8 cellular contexts compared by ENCODE assay signal in genomic region chr6:117264487-117265424, GRCh38. TPM values are rescaled to one million over a fixed set of nuclear protein-coding genes. Genes with fewer than 3 reads are reported as not detected.
DNase-seq lines count a peak whose midpoint lies in the region; ATAC-seq and TF ChIP-seq lines count a peak whose summit lies in the region.

No MANE protein-coding gene starts in this region.

- peaks cover 14 to 24% (median 22%) of the 10 kb centered on the region in 3 donors for H3K4me1 Mint-ChIP-seq in T-cell

- H3K4me1 ChIP-seq in gastroesophageal sphincter (peaks cover 0 to 27% (median 17%) of the 10 kb centered on the region in 3 donors), prostate gland (replicated peaks) (no peaks in the 10 kb centered on the region)

- no peak for ATAC-seq in T-cell (replicated peaks in 1 of 4)
- ATAC-seq in gastroesophageal sphincter = peak; percentile 19
- no peak for ATAC-seq in GM19328 (IDR thresholded peaks at IDR 0.05; ENCODE audit: unreplicated experiment)

- H3K36me3 ChIP-seq in GM06990 (ENCODE audit: control insufficient read depth, insufficient read depth, low read length) = no peaks in the 10 kb centered on the region
- no peaks in the 10 kb centered on the region for H3K36me3 ChIP-seq in gastroesophageal sphincter
- H3K36me3 ChIP-seq in prostate gland = no peaks in the 10 kb centered on the region

- H3K4me3 ChIP-seq in GM06990 (replicated peaks; ENCODE audit: low read depth, low read length) (peak overlapping the region; percentile 37), HFF-Myc (replicated peaks; ENCODE audit: low read depth, low read length) (peak overlapping the region; percentile 12; the same call in 1 of the 2 replicates), gastroesophageal sphincter (peak overlapping the region; percentile 15 to 51), prostate gland (peak overlapping the region; percentile 18 to 19)

- 3 to 15% methylated on average over 12 to 41 of the region's 46 CpGs for WGBS in gastroesophageal sphincter (ENCODE audit: low coverage in 1 of 2), 2 donors
- WGBS in prostate gland = 2% methylated on average over 46 of the region's 46 CpGs

- H3K27ac Mint-ChIP-seq in T-cell = no peak overlapping the region

- no peaks in the 10 kb centered on the region for H3K9me3 Mint-ChIP-seq in T-cell

- TF ChIP-seq POLR2A in gastroesophageal sphincter (IDR thresholded peaks at IDR 0.05) (no peak), prostate gland (IDR thresholded peaks at IDR 0.05) (no peak)

- TF ChIP-seq EP300 in gastroesophageal sphincter (IDR thresholded peaks at IDR 0.05) = no peak

- intact Hi-C loops in prostate gland (cut with DNase I) = no loop called here

- H3K27ac ChIP-seq in gastroesophageal sphincter = no peak overlapping the region
- H3K27ac ChIP-seq in prostate gland = no peak overlapping the region

- H3K27me3 ChIP-seq in GM06990 (replicated peaks; ENCODE audit: control insufficient read depth, insufficient read depth, low read length) (peaks cover 9% of the 10 kb centered on the region), gastroesophageal sphincter (peaks cover 91% of the 10 kb centered on the region), prostate gland (replicated peaks; ENCODE audit: insufficient read depth) (peaks cover 52% of the 10 kb centered on the region)

- POLR2A ChIA-PET in T-cell (lab: Charles Lee) = interaction anchor here in 1 of 2 donors (0.5 kb wide), 1 partner anchor 12 kb away, joined by 8 read pairs; no protein-coding TSS in a partner anchor

- no peaks in the 10 kb centered on the region for H3K36me3 Mint-ChIP-seq in T-cell

- DNase-seq in GM06990 (ENCODE audit: extremely low read depth, insufficient read length) (peak; percentile 17), HFF-Myc (ENCODE audit: extremely low read depth, low read depth) (no peak), T-cell (no peak), prostate gland (ENCODE audit: low spot score) (no peak), inferior parietal cortex (ENCODE audit: extremely low spot score) (no peak), SKM-1 (lab: John Stamatoyannopoulos, UW; ENCODE audit: unreplicated experiment) (no peak)

- H3K4me3 Mint-ChIP-seq in T-cell = peak overlapping the region; percentile 28 to 67 (median 53)

- CTCF ChIA-PET in T-cell (lab: Charles Lee) = no interaction called here

- H3K27me3 Mint-ChIP-seq in T-cell = peaks cover 71 to 80% of the 10 kb centered on the region in 2 donors

- TF ChIP-seq CTCF in GM06990 (IDR thresholded peaks at IDR 0.05; ENCODE audit: insufficient read depth, low read length, poor library complexity, severe bottlenecking) (no peak), HFF-Myc (IDR thresholded peaks at IDR 0.05; ENCODE audit: low read depth, low read length, missing control alignments) (no peak), gastroesophageal sphincter (IDR thresholded peaks at IDR 0.05) (no peak), prostate gland (IDR thresholded peaks at IDR 0.05) (no peak)

- H3K9me3 ChIP-seq in gastroesophageal sphincter = peaks cover 0 to 7% (median 0%) of the 10 kb centered on the region in 3 donors
- no peaks in the 10 kb centered on the region for H3K9me3 ChIP-seq in prostate gland

RNA-seq across cellular contexts. Expression of gene VGLL2, which starts 0.6 kb away (rescaled TPM):
- total RNA-seq in T-cell = not detected
- total RNA-seq in gastroesophageal sphincter = not detected
- total RNA-seq in prostate gland = under 1 TPM in 1 of 2 donors, not detected in 1; 0.28 TPM
